Comparison of ENCODE assay signal across 7 cellular contexts in the genomic region with DNA sequence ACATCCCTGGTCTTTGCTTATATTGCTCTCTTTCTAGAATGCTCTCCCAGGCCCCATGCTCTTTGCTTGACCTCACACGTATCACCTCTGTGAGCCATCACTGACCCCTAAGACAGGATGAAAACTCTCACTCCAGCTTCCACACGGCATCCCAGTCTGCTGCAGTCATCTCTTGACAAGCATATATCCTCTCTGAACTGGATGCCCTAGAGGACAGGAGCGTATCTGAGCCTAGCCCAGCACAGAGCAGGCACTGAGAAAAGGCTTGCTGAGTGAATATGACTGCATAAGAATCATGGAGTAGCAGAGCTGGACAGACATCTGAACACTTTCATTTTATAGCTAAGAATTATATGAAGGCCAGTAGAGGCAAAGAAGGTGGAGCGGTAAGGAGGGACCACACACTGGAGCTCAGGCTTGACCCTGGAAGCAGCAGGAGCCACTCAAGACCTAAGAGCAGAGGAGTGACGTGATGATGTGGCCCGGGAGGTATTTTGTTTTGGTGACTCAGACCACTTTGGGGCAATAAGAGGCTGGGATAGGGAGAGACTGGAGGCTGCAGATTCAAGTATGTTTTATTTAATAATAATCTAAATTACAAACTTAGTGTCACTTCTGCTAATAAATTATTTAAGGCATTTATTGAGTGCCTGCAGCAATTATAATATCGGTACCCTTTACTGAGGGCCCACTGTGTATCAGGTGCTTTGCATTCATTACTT. TPM values are rescaled to one million over a fixed set of nuclear protein-coding genes. Genes with fewer than 3 reads are reported as not detected.
A peak's percentile ranks its signal among the peaks of the same experiment; 100 is the strongest.
DNase-seq lines count a peak whose midpoint lies in the region; ATAC-seq, FAIRE-seq and TF ChIP-seq lines count a peak whose summit lies in the region.

No MANE protein-coding gene starts in this region.

- H3K27ac ChIP-seq in foreskin keratinocyte: no peak overlapping the region

- DNase-seq in H54 (ENCODE audit: insufficient read length, low spot score) (peak; percentile 83), foreskin keratinocyte (peak; percentile 40 to 67), urothelium cell line (ENCODE audit: low spot score) (peak; percentile 82), activated gamma-delta T cell treated with Interleukin-2 at 50 U/mL for 16 hours (no peak), HuH-7.5 (ENCODE audit: low spot score) (no peak)

- no peak for TF ChIP-seq POLR2A in H54 (IDR thresholded peaks at IDR 0.05; ENCODE audit: low read depth, low read length)

- no peak for TF ChIP-seq CTCF in foreskin keratinocyte (conservative IDR thresholded peaks at IDR 0.05)

- peaks cover 16% of the 10 kb centered on the region for H3K4me1 ChIP-seq in foreskin keratinocyte

- ATAC-seq in SK-N-SH treated with all-trans-retinoic acid at 6 μM for 48 hours: peak; percentile 72
- peak; percentile 89 for ATAC-seq in foreskin keratinocyte
- no peak for ATAC-seq in activated CD4-positive, CD25-positive, alpha-beta regulatory T cell treated with anti-CD3 and anti-CD28 coated beads, Interleukin-2, amount 50 U/mL, for 24 hours

- H3K27me3 ChIP-seq in foreskin keratinocyte: no peaks in the 10 kb centered on the region

- FAIRE-seq in H54 (lab: Jason Lieb, UNC) (peak; percentile 55), urothelium cell line (lab: Jason Lieb, UNC) (peak; percentile 62)

TF ChIP-seq in SK-N-SH treated with all-trans-retinoic acid at 6 μM for 48 hours, 23 proteins besides CTCF, POLR2A, EP300 and RAD21:
- TF ChIP-seq PPARA (CRISPR knock-in tag; IDR thresholded peaks at IDR 0.05; ENCODE audit: borderline replicate concordance) (no peak), ZNF8 (CRISPR knock-in tag; IDR thresholded peaks at IDR 0.05) (no peak), CSRNP3 (CRISPR knock-in tag; IDR thresholded peaks at IDR 0.05) (no peak), PATZ1 (CRISPR knock-in tag; IDR thresholded peaks at IDR 0.05; ENCODE audit: borderline replicate concordance) (no peak), ZFP30 (CRISPR knock-in tag; IDR thresholded peaks at IDR 0.05) (no peak), GLIS3 (CRISPR knock-in tag; IDR thresholded peaks at IDR 0.05) (no peak), OSR1 (CRISPR knock-in tag; IDR thresholded peaks at IDR 0.05) (no peak), SNAI2 (CRISPR knock-in tag; IDR thresholded peaks at IDR 0.05) (no peak)
TF ChIP-seq in SK-N-SH treated with all-trans-retinoic acid at 6 μM for 48 hours: peak in this region for 0.

RNA-seq across cellular contexts. Expression of gene MAP6, which starts 42.7 kb away (rescaled TPM):
- 1.5 and 2.8 TPM in 2 replicates for total RNA-seq in foreskin keratinocyte
- 1.3 and 2.6 TPM in 2 replicates for polyA plus RNA-seq in foreskin keratinocyte

Comparison
In these comparisons a context has a peak if more than half of its experiments do, and no peak if none do; other contexts are left out.
1. DNase-seq: peak in H54 (single experiment), foreskin keratinocyte (2 of 2) and urothelium cell line (single experiment); none in activated gamma-delta T cell treated with Interleukin-2 at 50 U/mL for 16 hours (single experiment) and HuH-7.5 (single experiment).
2. ATAC-seq: peak in SK-N-SH treated with all-trans-retinoic acid at 6 μM for 48 hours (single experiment) and foreskin keratinocyte (single experiment); none in activated CD4-positive, CD25-positive, alpha-beta regulatory T cell treated with anti-CD3 and anti-CD28 coated beads, Interleukin-2, amount 50 U/mL, for 24 hours (0 of 2).